Comparison of ENCODE assay signal across 1 cellular context in genomic region chr20:50504231-50504823, GRCh38.
TF ChIP-seq lines count a peak whose summit lies in the region.

No MANE protein-coding gene starts in this region.

TF ChIP-seq in GM12878, 131 proteins besides CTCF, POLR2A, EP300 and RAD21:
- peak; percentile 58; the same call in 1 of the 2 replicates for TF ChIP-seq SMC3 (IDR thresholded peaks at IDR 0.05; ENCODE audit: borderline replicate concordance, low read length)
- no peak for TF ChIP-seq KLF5 (IDR thresholded peaks at IDR 0.05; ENCODE audit: partially characterized antibody)
